8 cellular contexts compared by ENCODE assay signal in genomic region chr11:108135845-108136599, GRCh38. TPM values are rescaled to one million over a fixed set of nuclear protein-coding genes. Genes with fewer than 3 reads are reported as not detected.
DNase-seq lines count a peak whose midpoint lies in the region; FAIRE-seq and TF ChIP-seq lines count a peak whose summit lies in the region.

No MANE protein-coding gene starts in this region.

- DNase-seq in AG08395 (ENCODE audit: low spot score) (peak; percentile 15), GM19239 (ENCODE audit: insufficient read length, low spot score) (no peak), PC-9 (peak in 1 of 2 experiments; percentile 33), epithelial cell of proximal tubule (ENCODE audit: low read depth) (no peak), cerebellar cortex (ENCODE audit: low spot score) (no peak), HK-2 (ENCODE audit: unreplicated experiment) (no peak), iPS-NIHi7 (ENCODE audit: extremely low spot score) (no peak), DMS79 treated with DMSO at 0.1 percent for 48 hours (lab: John Stamatoyannopoulos, UW) (no peak)

- TF ChIP-seq CTCF in PC-9 (conservative IDR thresholded peaks at IDR 0.05) (peak; percentile 41; the same call in 1 of the 2 replicates), epithelial cell of proximal tubule (conservative IDR thresholded peaks at IDR 0.05; ENCODE audit: low read depth, low read length) (peak; percentile 33)

- H4K20me1 ChIP-seq in PC-9 (ENCODE audit: insufficient read depth): no peaks in the 10 kb centered on the region

- peak overlapping the region; percentile 8; the same call in 1 of the 2 replicates for H3K27ac ChIP-seq in PC-9

- H3K9me3 ChIP-seq in PC-9 (ENCODE audit: insufficient read depth, low read depth): no peaks in the 10 kb centered on the region

- no peak overlapping the region for H3K4me2 ChIP-seq in PC-9

- peaks cover 10% of the 10 kb centered on the region; the same call in 1 of the 2 replicates for H3K36me3 ChIP-seq in PC-9 (ENCODE audit: low read depth)

- no TSS peak for BruUV-seq in PC-9 (replicated peaks; lab: Mats Ljungman, UMichigan)

- H3K4me3 ChIP-seq in PC-9 (no peak overlapping the region), epithelial cell of proximal tubule (ENCODE audit: low read depth, low read length) (no peak overlapping the region)

- no peaks in the 10 kb centered on the region for H3K79me2 ChIP-seq in PC-9 (ENCODE audit: low read depth)

- FAIRE-seq in GM19239 (lab: Jason Lieb, UNC): peak; percentile 80

- H3K9me2 ChIP-seq in PC-9 (ENCODE audit: insufficient read depth): no peaks in the 10 kb centered on the region; the same call in 1 of the 2 replicates

- POLR2A ChIA-PET in PC-9 (lab: Charles Lee; ENCODE audit: unreplicated experiment): no interaction called here

- intact Hi-C loops in PC-9 (cut with micrococcal nuclease; ENCODE audit: unreplicated experiment): no loop called here

- no peaks in the 10 kb centered on the region for H3K4me1 ChIP-seq in PC-9 (replicated peaks; ENCODE audit: insufficient read depth)

- CTCF ChIA-PET in PC-9 (lab: Charles Lee): no interaction called here

- H2AFZ ChIP-seq in PC-9: no peak overlapping the region

- H3F3A ChIP-seq in PC-9 (ENCODE audit: insufficient read depth, low read depth): peaks cover 19% of the 10 kb centered on the region

- H3K27me3 ChIP-seq in PC-9 (ENCODE audit: insufficient read depth, low read depth): no peaks in the 10 kb centered on the region

RNA-seq across cellular contexts. Expression of gene ACAT1, which starts 14.7 kb away (rescaled TPM):
- total RNA-seq in PC-9 (2021) (31.8 and 34.4 TPM in 2 replicates), epithelial cell of proximal tubule (76.2 and 87.9 TPM in 2 replicates)
